In genomic region chr10:50992356-50992866, GRCh38 we compare ENCODE assay signal across 11 cellular contexts.
A peak's percentile ranks its signal among the peaks of the same experiment; 100 is the strongest.
DNase-seq lines count a peak whose midpoint lies in the region; FAIRE-seq and TF ChIP-seq lines count a peak whose summit lies in the region.
"Had no signal": no experiment of that assay in that cellular context is flagged by ENCODE, and none has a peak within 500 bp of the region (broad histone marks: within the 10 kb centered on the region; RNA-seq: fewer than 3 reads in every experiment).

No MANE protein-coding gene starts in this region.

- peak overlapping the region; percentile 59 for H3K4me3 ChIP-seq in astrocyte of the spinal cord (ENCODE audit: low read depth, low read length)
- H3K4me3 ChIP-seq in iPS DF 6.9 (ENCODE audit: low read length) = peak overlapping the region; percentile 47; the same call in 1 of the 2 replicates
- H3K4me3 ChIP-seq: K562 had no signal

- FAIRE-seq in GM12892 (lab: Jason Lieb, UNC) = no peak
- FAIRE-seq: K562 had no signal

- H3K4me3 Mint-ChIP-seq in Calu3 (ENCODE audit: low read depth, unreplicated experiment) = peak overlapping the region; percentile 91
- H3K4me3 Mint-ChIP-seq in progenitor cell of endocrine pancreas (ENCODE audit: low read depth) = peak overlapping the region; percentile 92

- H3K27me3 Mint-ChIP-seq in Calu3 (ENCODE audit: unreplicated experiment) (peaks cover 27% of the 10 kb centered on the region), progenitor cell of endocrine pancreas (peaks cover 19% of the 10 kb centered on the region)

- H3K27ac Mint-ChIP-seq in Calu3 (ENCODE audit: unreplicated experiment) = no peak overlapping the region
- H3K27ac Mint-ChIP-seq in progenitor cell of endocrine pancreas = peak overlapping the region; percentile 85

- H3K36me3 Mint-ChIP-seq in Calu3 (ENCODE audit: insufficient read depth, unreplicated experiment) = peaks cover 17% of the 10 kb centered on the region
- no peaks in the 10 kb centered on the region for H3K36me3 Mint-ChIP-seq in progenitor cell of endocrine pancreas (ENCODE audit: insufficient read depth)

- no CpG with 5 or more reads among the region's 13 CpGs for WGBS in iPS DF 6.9 (ENCODE audit: insufficient coverage, insufficient read length)

- peaks cover 24% of the 10 kb centered on the region for H3K27me3 ChIP-seq in iPS DF 6.9 (ENCODE audit: control insufficient read depth, insufficient read depth, low read length)

- no peak for TF ChIP-seq POLR2A in GM12892 (IDR thresholded peaks at IDR 0.05; ENCODE audit: low read depth, low read length)

- H3K4me1 ChIP-seq in iPS DF 6.9 (ENCODE audit: control insufficient read depth, insufficient read depth, low read length) = peaks cover 2% of the 10 kb centered on the region

- H3K9me3 ChIP-seq in iPS DF 6.9 (ENCODE audit: control insufficient read depth, insufficient read depth, low read length) = no peaks in the 10 kb centered on the region

- H3K4me1 Mint-ChIP-seq in Calu3 (ENCODE audit: low read depth, unreplicated experiment) = peaks cover 28% of the 10 kb centered on the region
- peaks cover 26% of the 10 kb centered on the region for H3K4me1 Mint-ChIP-seq in progenitor cell of endocrine pancreas (ENCODE audit: low read depth)

- intact Hi-C loops in Calu3 (cut with micrococcal nuclease; ENCODE audit: unreplicated experiment) = loop anchor here (10.0 kb wide), 1 partner anchor 198 kb away; no protein-coding TSS in a partner anchor

- in situ Hi-C loops in astrocyte of the spinal cord (cut with HindIII; ENCODE audit: low sequenced_read_pairs) (no loop called here), KBM-7 (cut with MboI; ENCODE audit: low pct_unique_long_range_greater_than_20kb, low sequenced_read_pairs) (no loop called here)

- CTCF ChIA-PET in Calu3 (lab: Charles Lee) = interaction anchor here (1.7 kb wide), 1 partner anchor 21 kb away, joined by 4 read pairs; no protein-coding TSS in a partner anchor

- H3K9me3 Mint-ChIP-seq in Calu3 (ENCODE audit: low read depth, unreplicated experiment) = no peaks in the 10 kb centered on the region
- no peaks in the 10 kb centered on the region for H3K9me3 Mint-ChIP-seq in progenitor cell of endocrine pancreas (ENCODE audit: low read depth)

- no peak for DNase-seq in Calu3
- DNase-seq in astrocyte of the spinal cord (ENCODE audit: low read depth, low spot score) = no peak
- DNase-seq in iPS DF 6.9 (ENCODE audit: low read depth, low spot score) = no peak
- DNase-seq in progenitor cell of endocrine pancreas (ENCODE audit: low spot score, unreplicated experiment) = no peak
- no peak for DNase-seq in GM12892 (ENCODE audit: insufficient read length)
- no peak for DNase-seq in GOT3 (lab: John Stamatoyannopoulos, UW)
- DNase-seq in NCI-H1048 (lab: John Stamatoyannopoulos, UW) = no peak
- no peak for DNase-seq in KBM-7
- DNase-seq: DND-41, SW 1271 had no signal

- BruUV-seq in Calu3 (replicated peaks; lab: Mats Ljungman, UMichigan) = no TSS peak

- H3K27ac ChIP-seq in iPS DF 6.9 (ENCODE audit: low read length) = no peak overlapping the region

- no peaks in the 10 kb centered on the region for H3K36me3 ChIP-seq in iPS DF 6.9 (ENCODE audit: control insufficient read depth, insufficient read depth, low read length)

- no peak for TF ChIP-seq CTCF in Calu3 (IDR thresholded peaks at IDR 0.05; ENCODE audit: unreplicated experiment)
- TF ChIP-seq CTCF in astrocyte of the spinal cord (IDR thresholded peaks at IDR 0.05; ENCODE audit: low read depth, low read length) = no peak
- no peak for TF ChIP-seq CTCF in progenitor cell of endocrine pancreas (IDR thresholded peaks at IDR 0.05; ENCODE audit: unreplicated experiment)
